Comparison of ENCODE assay signal across 28 cellular contexts in the genomic region with DNA sequence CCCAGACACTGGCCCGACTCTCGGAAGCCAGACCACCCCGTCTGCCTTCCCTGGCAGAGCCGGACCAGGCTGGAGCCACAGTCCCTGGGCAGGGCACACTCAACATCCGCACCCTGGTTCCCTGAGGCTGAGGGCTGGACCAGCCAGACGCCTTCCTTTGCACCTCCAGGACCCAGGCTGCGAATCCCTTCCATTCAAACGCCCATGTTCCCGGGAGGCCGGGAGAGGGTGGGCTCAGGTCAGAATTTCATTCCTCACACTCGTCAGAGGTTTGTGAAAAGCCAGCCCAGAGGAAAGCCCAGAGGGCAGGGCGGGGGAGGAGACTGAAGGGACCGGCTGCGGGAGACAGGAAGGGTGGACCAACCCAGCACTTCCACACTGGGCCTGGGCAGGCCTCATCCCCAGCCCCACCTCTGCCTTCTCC. TPM values are rescaled to one million over a fixed set of nuclear protein-coding genes. Genes with fewer than 3 reads are reported as not detected.
A peak's percentile ranks its signal among the peaks of the same experiment; 100 is the strongest.
DNase-seq lines count a peak whose midpoint lies in the region; FAIRE-seq and TF ChIP-seq lines count a peak whose summit lies in the region.
"Had no signal": no experiment of that assay in that cellular context is flagged by ENCODE, and none has a peak within 500 bp of the region (broad histone marks: within the 10 kb centered on the region; RNA-seq: fewer than 3 reads in every experiment).

No MANE protein-coding gene starts in this region.

- no peak overlapping the region for H4K8ac ChIP-seq in trophoblast cell (ENCODE audit: low read depth, low read length)

- peak; percentile 34 for DNase-seq in EH (ENCODE audit: low read depth)
- no peak for DNase-seq in endothelial cell of umbilical vein (ENCODE audit: low read depth, low spot score)
- DNase-seq in right atrium auricular region (ENCODE audit: low spot score) = peak; percentile 70
- DNase-seq in trophoblast cell = peak in 1 of 2 donors; percentile 32
- no peak for DNase-seq in activated naive CD4-positive, alpha-beta T cell treated with Interleukin-2 at 50 U/mL for 16 hours
- no peak for DNase-seq in midbrain (lab: John Stamatoyannopoulos, UW)
- no peak for DNase-seq in NCI-H526 (lab: John Stamatoyannopoulos, UW)
- DNase-seq in DMS53 (lab: John Stamatoyannopoulos, UW) = no peak
- DNase-seq: 8988T; activated CD4-positive, alpha-beta T cell treated with anti-CD3 and anti-CD28 coated beads for 48 hours; GM23248; Kasumi-1; naive thymus-derived CD8-positive, alpha-beta T cell; NCI-H1092; NCI-H2029 treated with DMSO at 0.1 percent for 48 hours; SW 1271 had no signal

- H3K4ac ChIP-seq in trophoblast cell (ENCODE audit: low read depth, low read length) = no peak overlapping the region

- CTCF ChIA-PET in endothelial cell of umbilical vein (lab: Charles Lee) = interaction anchor here (1.0 to 4.8 kb wide), 5 partner anchors 9 to 184 kb away, joined by 3 to 30 read pairs (median 5); no protein-coding TSS in a partner anchor

- H3K9me1 ChIP-seq in endothelial cell of umbilical vein (replicated peaks; ENCODE audit: control insufficient read depth, extremely low read depth, insufficient read depth, low read length) = no peaks in the 10 kb centered on the region

- no peak overlapping the region for H2BK5ac ChIP-seq in trophoblast cell (ENCODE audit: low read depth, low read length, poor library complexity)

- no peak for FAIRE-seq in endothelial cell of umbilical vein (lab: Jason Lieb, UNC)
- FAIRE-seq: bronchial epithelial cell, GM19239, TTC549 had no signal

- peak overlapping the region; percentile 18 for H2AK5ac ChIP-seq in trophoblast cell (ENCODE audit: low read length)

- no TSS peak for BruUV-seq in endothelial cell of umbilical vein (replicated peaks; lab: Mats Ljungman, UMichigan)

- no CpG with 5 or more reads among the region's 14 CpGs for WGBS in trophoblast cell (ENCODE audit: extremely low coverage, insufficient coverage, insufficient read length)

- H3K27ac ChIP-seq in endothelial cell of umbilical vein (ENCODE audit: insufficient read depth, low read depth, low read length) = no peak overlapping the region
- peak overlapping the region; percentile 54 to 63 for H3K27ac ChIP-seq in right atrium auricular region
- H3K27ac ChIP-seq in trophoblast cell (ENCODE audit: low read depth, low read length) = no peak overlapping the region
- H3K27ac ChIP-seq: epithelial cell of prostate, GM23248, thoracic aorta had no signal

- no peak overlapping the region for H3K18ac ChIP-seq in trophoblast cell (ENCODE audit: low read length)

- POLR2A ChIA-PET in endothelial cell of umbilical vein (lab: Charles Lee) = no interaction called here

- no peaks in the 10 kb centered on the region for H4K20me1 ChIP-seq in endothelial cell of umbilical vein (replicated peaks; ENCODE audit: control insufficient read depth, extremely low read depth, insufficient read depth, low read length)

- H2BK12ac ChIP-seq in trophoblast cell (ENCODE audit: low read length) = peak overlapping the region; percentile 51

- H3K79me1 ChIP-seq in trophoblast cell (ENCODE audit: low read length) = no peaks in the 10 kb centered on the region

- H3K9me3 ChIP-seq in endothelial cell of umbilical vein (replicated peaks; ENCODE audit: control insufficient read depth, insufficient read depth, low read length) = no peaks in the 10 kb centered on the region
- H3K9me3 ChIP-seq in right atrium auricular region = no peaks in the 10 kb centered on the region
- no peaks in the 10 kb centered on the region for H3K9me3 ChIP-seq in trophoblast cell (ENCODE audit: insufficient read depth, low read depth, low read length)
- H3K9me3 ChIP-seq: thoracic aorta had no signal

- H3K79me2 ChIP-seq in endothelial cell of umbilical vein (ENCODE audit: control insufficient read depth, insufficient read depth, low read length) = no peaks in the 10 kb centered on the region
- H3K79me2 ChIP-seq in trophoblast cell (ENCODE audit: control insufficient read depth, insufficient read depth, low read length, poor library complexity) = peaks cover 2% of the 10 kb centered on the region

- intact Hi-C loops in endothelial cell of umbilical vein (cut with micrococcal nuclease) = no loop called here

- dilution Hi-C loops in endothelial cell of umbilical vein (cut with MboI; ENCODE audit: extremely low pct_ligation_motif_present, low sequenced_read_pairs) = loop anchor here (25.0 kb wide), 1 partner anchor 202 kb away; a partner anchor contains a TSS

- peak overlapping the region; percentile 18 for H3K14ac ChIP-seq in trophoblast cell (ENCODE audit: low read length)

- H2AFZ ChIP-seq in endothelial cell of umbilical vein (ENCODE audit: low read depth, low read length) (peak overlapping the region; percentile 29), trophoblast cell (ENCODE audit: insufficient read depth, low read length, poor library complexity) (no peak overlapping the region)
- H2AFZ ChIP-seq: GM23248 had no signal

- H3K36me3 ChIP-seq in endothelial cell of umbilical vein (ENCODE audit: control insufficient read depth in 2 of 2, extremely low read depth in 1 of 2, insufficient read depth in 2 of 2, low read length in 2 of 2) (no peaks in the 10 kb centered on the region), right atrium auricular region (no peaks in the 10 kb centered on the region), trophoblast cell (ENCODE audit: control insufficient read depth in 1 of 2, insufficient read depth in 2 of 2, low read length in 2 of 2) (no peaks in the 10 kb centered on the region)
- H3K36me3 ChIP-seq: thoracic aorta had no signal

- no peak overlapping the region for H3K23ac ChIP-seq in trophoblast cell (ENCODE audit: low read length)

- H3K9ac ChIP-seq in endothelial cell of umbilical vein (replicated peaks; ENCODE audit: extremely low read depth, insufficient read depth, low read length) = no peak overlapping the region
- no peak overlapping the region for H3K9ac ChIP-seq in trophoblast cell (ENCODE audit: low read length)
- H3K9ac ChIP-seq: GM23248 had no signal

- H2BK120ac ChIP-seq in trophoblast cell (ENCODE audit: insufficient read depth, low read length, poor library complexity) = peak overlapping the region; percentile 10

- TF ChIP-seq CTCF in endothelial cell of umbilical vein (IDR thresholded peaks at IDR 0.05; ENCODE audit: extremely low read depth in 1 of 2, insufficient read depth in 1 of 2, low read depth in 1 of 2, low read length in 2 of 2) = no peak
- TF ChIP-seq CTCF in right atrium auricular region (IDR thresholded peaks at IDR 0.05) = no peak

- no peak for TF ChIP-seq POLR2A in endothelial cell of umbilical vein (IDR thresholded peaks at IDR 0.05; ENCODE audit: low read depth, low read length)

- H4K12ac ChIP-seq in trophoblast cell (ENCODE audit: low read depth, low read length) = no peak overlapping the region

- peak overlapping the region; percentile 30 for H4K91ac ChIP-seq in trophoblast cell (ENCODE audit: low read depth, low read length)

- H3K4me3 ChIP-seq in endothelial cell of umbilical vein (replicated peaks in 1 of 3; ENCODE audit: insufficient read depth in 1 of 3, low read depth in 1 of 3, low read length in 3 of 3) (no peak overlapping the region), right atrium auricular region (no peak overlapping the region), trophoblast cell (ENCODE audit: low read depth, low read length) (no peak overlapping the region)
- H3K4me3 ChIP-seq: GM23248, thoracic aorta had no signal

- H3K27me3 ChIP-seq in endothelial cell of umbilical vein (ENCODE audit: control insufficient read depth in 2 of 2, insufficient read depth in 2 of 2, low read length in 2 of 2) = peaks cover 13 to 15% of the 10 kb centered on the region in 2 experiments
- no peaks in the 10 kb centered on the region for H3K27me3 ChIP-seq in right atrium auricular region
- H3K27me3 ChIP-seq in trophoblast cell (ENCODE audit: insufficient read depth, low read length) = no peaks in the 10 kb centered on the region

- H3K4me1 ChIP-seq in endothelial cell of umbilical vein (ENCODE audit: control insufficient read depth, extremely low read depth, insufficient read depth, low read length) = no peaks in the 10 kb centered on the region
- peaks cover 0 to 36% of the 10 kb centered on the region in 2 donors for H3K4me1 ChIP-seq in right atrium auricular region
- peaks cover 7 to 13% of the 10 kb centered on the region in 2 experiments for H3K4me1 ChIP-seq in trophoblast cell (ENCODE audit: control insufficient read depth in 1 of 2, insufficient read depth in 2 of 2, low read length in 2 of 2)

- H3K4me2 ChIP-seq in endothelial cell of umbilical vein (ENCODE audit: insufficient read depth, low read length) (no peak overlapping the region), trophoblast cell (ENCODE audit: low read length) (no peak overlapping the region)

TF ChIP-seq in endothelial cell of umbilical vein, 7 proteins besides CTCF, POLR2A, EP300 and RAD21:
- no peak for TF ChIP-seq MYC (IDR thresholded peaks at IDR 0.05; ENCODE audit: low read depth, low read length)
- TF ChIP-seq, protein P1, sequence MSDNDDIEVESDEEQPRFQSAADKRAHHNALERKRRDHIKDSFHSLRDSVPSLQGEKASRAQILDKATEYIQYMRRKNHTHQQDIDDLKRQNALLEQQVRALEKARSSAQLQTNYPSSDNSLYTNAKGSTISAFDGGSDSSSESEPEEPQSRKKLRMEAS (IDR thresholded peaks at IDR 0.05; ENCODE audit: insufficient read depth, insufficient read length) = no peak
- no peak for TF ChIP-seq FOS (IDR thresholded peaks at IDR 0.05; ENCODE audit: borderline replicate concordance, insufficient read depth, low read length)
- TF ChIP-seq GATA2 (IDR thresholded peaks at IDR 0.05; ENCODE audit: insufficient read depth, insufficient read length, low read depth, low read length) = no peak
- TF ChIP-seq POLR2AphosphoS5 (IDR thresholded peaks at IDR 0.05; ENCODE audit: insufficient read depth, low read depth, low read length) = no peak
- no peak for TF ChIP-seq EZH2 (IDR thresholded peaks at IDR 0.05; ENCODE audit: borderline replicate concordance, low read depth, low read length, severe bottlenecking)
- no peak for TF ChIP-seq JUN (IDR thresholded peaks at IDR 0.05; ENCODE audit: borderline replicate concordance, insufficient read depth, insufficient read length, low read depth)

RNA-seq across cellular contexts. Expression of a gene that starts 58.7 kb away (rescaled TPM):
- total RNA-seq in endothelial cell of umbilical vein (not detected in 2 replicates), right atrium auricular region (not detected)
- polyA plus RNA-seq in endothelial cell of umbilical vein = not detected in 2 replicates
- polyA plus RNA-seq in endothelial cell of umbilical vein (2011; cell fraction: cytosol; rRNA removed) = not detected in 2 replicates
- not detected in 2 replicates for polyA plus RNA-seq in endothelial cell of umbilical vein (2011; cell fraction: nucleus; rRNA removed)
- polyA plus RNA-seq in endothelial cell of umbilical vein (2012) = not detected in 2 replicates
- polyA minus RNA-seq in endothelial cell of umbilical vein = not detected in 2 replicates
- not detected for polyA minus RNA-seq in endothelial cell of umbilical vein (2011; cell fraction: cytosol; rRNA and poly(A)+ RNA removed)
- polyA minus RNA-seq in endothelial cell of umbilical vein (2011; cell fraction: nucleus; rRNA and poly(A)+ RNA removed) = not detected in 2 replicates
- not detected in 2 replicates for polyA plus RNA-seq in trophoblast cell (2013)
- total RNA-seq: activated T-helper 2 cell treated with anti-CD3 and anti-CD28 coated beads, Interferon-gamma antibody, Interleukin-2, Interleukin-4, amounts not matched to agents 10 μg/mL and 5 μg/mL and 100 μg/mL, durations not matched to agents 14 hours and 24 hours and 36 hours; bronchial epithelial cell; G401; glomerular endothelial cell; GM23248; HT1080; naive thymus-derived CD8-positive, alpha-beta T cell; NCI-H460; progenitor cell of endocrine pancreas; thoracic aorta had no signal
- polyA plus RNA-seq: BJ, GM23248 had no signal

Comparison
In these comparisons a context has a peak if more than half of its experiments do, and no peak if none do; other contexts are left out.
1. DNase-seq: peak in EH (single experiment) and right atrium auricular region (single experiment); none in endothelial cell of umbilical vein (single experiment), activated naive CD4-positive, alpha-beta T cell treated with Interleukin-2 at 50 U/mL for 16 hours (single experiment), midbrain (single experiment), NCI-H526 (0 of 2) and DMS53 (single experiment).
2. H3K27ac ChIP-seq: peak in right atrium auricular region (2 of 2); none in endothelial cell of umbilical vein (single experiment) and trophoblast cell (single experiment).